ENCODE assay signal across 8 cellular contexts in genomic region chr15:74375303-74375693, GRCh38. TPM values are rescaled to one million over a fixed set of nuclear protein-coding genes. Genes with fewer than 3 reads are reported as not detected.
DNase-seq lines count a peak whose midpoint lies in the region; ATAC-seq, FAIRE-seq and TF ChIP-seq lines count a peak whose summit lies in the region.

No MANE protein-coding gene starts in this region.

- TF ChIP-seq CTCF in AG09319 (IDR thresholded peaks at IDR 0.05; ENCODE audit: low read depth, low read length), result peak; percentile 89
- peak; percentile 82 to 87 (median 86) for TF ChIP-seq CTCF in K562 (IDR thresholded peaks at IDR 0.05 in 2 of 3, conservative IDR thresholded peaks at IDR 0.05 in 1 of 3; ENCODE audit: insufficient read depth in 2 of 3, low read depth in 1 of 3, low read length in 3 of 3)

- FAIRE-seq in K562 (lab: Jason Lieb, UNC), result peak; percentile 93

- no peak for TF ChIP-seq EP300 in K562 (IDR thresholded peaks at IDR 0.05; ENCODE audit: low read length)

- H3K9ac ChIP-seq in K562 (ENCODE audit: insufficient read depth in 1 of 2, low read depth in 2 of 2, low read length in 2 of 2), result no peak overlapping the region
- H3K9ac ChIP-seq in iPS-18a (ENCODE audit: low read length), result no peak overlapping the region

- H3K27me3 ChIP-seq in K562 (ENCODE audit: control insufficient read depth in 2 of 2, insufficient read depth in 2 of 2, low read length in 2 of 2) (peaks cover 9% of the 10 kb centered on the region in 2 experiments; a peak in 3 of 5 replicates), iPS-18a (ENCODE audit: control insufficient read depth, insufficient read depth, low read length) (peaks cover 4% of the 10 kb centered on the region)

- no peaks in the 10 kb centered on the region for H3K79me2 ChIP-seq in K562 (ENCODE audit: control insufficient read depth, insufficient read depth, low read length)

- in situ Hi-C loops in K562 (cut with MboI), result loop anchor here (5.0 kb wide), 1 partner anchor 392 kb away; no protein-coding TSS in a partner anchor

- CTCF ChIA-PET in K562 (lab: Yijun Ruan, JAX; ENCODE audit: low intra/inter-chr PET ratio), result interaction anchor here (0.5 to 3.4 kb wide), 6 partner anchors 8 to 393 kb away, joined by 4 to 32 read pairs (median 29); no protein-coding TSS in a partner anchor

- H4K20me1 ChIP-seq in K562 (replicated peaks; ENCODE audit: control insufficient read depth, insufficient read depth, low read length), result 0 out of 2 replicates have a peak, but pooled peaks cover 3% of the 10 kb centered on the region

- no peak for DNase-seq in AG09319 (ENCODE audit: extremely low read depth, low read depth)
- DNase-seq in NCI-H2171 (lab: John Stamatoyannopoulos, UW), result peak; percentile 64
- DNase-seq in UCSD-AML1 (lab: John Stamatoyannopoulos, UW; ENCODE audit: unreplicated experiment), result peak; percentile 78
- DNase-seq in K562 (ENCODE audit: extremely low read depth in 1 of 4, low spot score in 3 of 4), result peak; percentile 71 to 87 (median 72)
- peak; percentile 82 for DNase-seq in stimulated activated CD4-positive, alpha-beta T cell treated with anti-CD3 and anti-CD28 coated beads, Interleukin-12 subunit alpha, Interleukin-12 subunit beta, amount 100 ng/mL, for 4 hours

- H3K4me2 ChIP-seq in K562 (ENCODE audit: insufficient read depth, low read length), result peak overlapping the region; percentile 72

- no peak for TF ChIP-seq POLR2A in K562 (conservative IDR thresholded peaks at IDR 0.05)

- H3K36me3 ChIP-seq in K562 (ENCODE audit: control insufficient read depth, insufficient read depth, low read length) (no peaks in the 10 kb centered on the region), iPS-18a (ENCODE audit: control insufficient read depth, low read depth, low read length) (no peaks in the 10 kb centered on the region)

- ATAC-seq in GM21723 (IDR thresholded peaks at IDR 0.05; ENCODE audit: unreplicated experiment) (peak; percentile 28), K562 (peak; percentile 61), GM21717 (IDR thresholded peaks at IDR 0.05; ENCODE audit: unreplicated experiment) (no peak)

- peak overlapping the region; percentile 54; the same call in 1 of the 2 replicates for H2AFZ ChIP-seq in K562 (ENCODE audit: low read depth, low read length)

- WGBS in K562 (ENCODE audit: insufficient coverage, low coverage, missing lambda C conversion rate), result 8% methylated on average over 9 of the region's 9 CpGs

- H3K27ac ChIP-seq in K562 (ENCODE audit: extremely low read depth, low read depth, low read length) (no peak overlapping the region), iPS-18a (ENCODE audit: low read length) (no peak overlapping the region)

- no peak overlapping the region for H3K4me3 ChIP-seq in K562
- peak overlapping the region; percentile 74 for H3K4me3 ChIP-seq in iPS-18a (ENCODE audit: low read length)

- H3K4me1 ChIP-seq in K562 (replicated peaks in 1 of 2; ENCODE audit: control insufficient read depth in 2 of 2, insufficient read depth in 2 of 2, low read length in 2 of 2), result peaks cover 11 to 16% of the 10 kb centered on the region in 2 experiments; a peak in 4 of 5 replicates
- peaks cover 5% of the 10 kb centered on the region for H3K4me1 ChIP-seq in iPS-18a (ENCODE audit: control insufficient read depth, low read depth, low read length)

- intact Hi-C loops in K562 (cut with micrococcal nuclease), result loop anchor here (1.0 to 10.0 kb wide), 4 partner anchors 116 to 580 kb away; partner anchors contain the start of gene RPP25

- no TSS peak for BruUV-seq in K562 (replicated peaks; lab: Mats Ljungman, UMichigan)

- no peaks in the 10 kb centered on the region for H3K9me3 ChIP-seq in K562 (replicated peaks; ENCODE audit: control insufficient read depth, insufficient read depth, low read depth, low read length)
- no peaks in the 10 kb centered on the region for H3K9me3 ChIP-seq in iPS-18a (ENCODE audit: control insufficient read depth, low read depth, low read length)

- no peaks in the 10 kb centered on the region for H3K9me1 ChIP-seq in K562 (ENCODE audit: control insufficient read depth, insufficient read depth, low read length)

- TF ChIP-seq RAD21 in K562 (CRISPR knock-in tag; conservative IDR thresholded peaks at IDR 0.05 in 1 of 2, IDR thresholded peaks at IDR 0.05 in 1 of 2), result peak; percentile 42 to 69

- POLR2A ChIA-PET in K562 (lab: Yijun Ruan, JAX), result interaction anchor here (0.7 kb wide), 1 partner anchor 282 kb away, joined by 3 read pairs; no protein-coding TSS in a partner anchor

TF ChIP-seq in K562, 482 proteins besides CTCF, POLR2A, EP300 and RAD21 (continues in another document):
- TF ChIP-seq PKNOX1 (IDR thresholded peaks at IDR 0.05), result no peak
- no peak for TF ChIP-seq TOE1 (IDR thresholded peaks at IDR 0.05; ENCODE audit: borderline replicate concordance)
- TF ChIP-seq TOE1 (CRISPR knock-in tag; IDR thresholded peaks at IDR 0.05; ENCODE audit: borderline replicate concordance, low read depth), result no peak
- TF ChIP-seq TCF15 (CRISPR knock-in tag; IDR thresholded peaks at IDR 0.05), result no peak
- no peak for TF ChIP-seq ZFP36 (IDR thresholded peaks at IDR 0.05; ENCODE audit: low read depth, low read length, partially characterized antibody)
- peak; percentile 52 for TF ChIP-seq CTCFL (IDR thresholded peaks at IDR 0.05; ENCODE audit: borderline replicate concordance, insufficient read depth, low read depth, low read length, poor library complexity, severe bottlenecking)
- TF ChIP-seq GTF2A2 (tag; IDR thresholded peaks at IDR 0.05), result no peak

RNA-seq across cellular contexts. Expression of gene CYP11A1, which starts 7.9 kb away (rescaled TPM):
- 0.21 TPM in 1 of 2 replicates, not detected in the other for total RNA-seq in K562 (2011; cell fraction: chromatin; rRNA removed; ENCODE audit: low replicate concordance)
- total RNA-seq in K562 (2011; cell fraction: nucleolus; rRNA removed), result not detected in 2 replicates
- not detected in 2 replicates for total RNA-seq in K562 (2011; cell fraction: nucleoplasm; rRNA removed)
- total RNA-seq in K562 (2014; rRNA removed) (0.12 TPM in 1 of 2 replicates, not detected in the other), K562 (2014; rRNA removed; fragmentation: Illumina TruSeq; extraction: Trizol) (not detected in 2 replicates), K562 (2015; rRNA removed; fragmentation: Illumina TruSeq; extraction: Trizol) (not detected in 2 replicates), K562 (2021) (0.16 and 0.25 TPM in 2 replicates)
- polyA plus RNA-seq in K562 (2011; rRNA removed) (0.23 and 0.24 TPM in 2 replicates), K562 (2014; fragmentation: Illumina TruSeq; extraction: Trizol) (0.06 TPM in 1 of 2 replicates, not detected in the other), K562 (2014; fragmentation: Nextera tagmentation; extraction: Ambion mirVana) (under 1 TPM; 0.06 to 0.10 TPM), K562 (2014; rRNA removed) (not detected in 2 replicates)
- 0.07 and 0.37 TPM in 2 replicates for polyA plus RNA-seq in K562 (2011; cell fraction: cytosol; rRNA removed)
- polyA plus RNA-seq in K562 (2011; cell fraction: nucleus; rRNA removed), result 0.08 and 0.61 TPM in 2 replicates
- polyA plus RNA-seq in K562 (2012), result 0.22 and 1.5 TPM in 2 replicates
- polyA minus RNA-seq in K562 (2011; rRNA and poly(A)+ RNA removed), result 0.35 TPM in 1 of 2 replicates, not detected in the other
- 0.38 TPM in 1 of 2 replicates, not detected in the other for polyA minus RNA-seq in K562 (2011; cell fraction: cytosol; rRNA and poly(A)+ RNA removed)
- polyA minus RNA-seq in K562 (2011; cell fraction: nucleus; rRNA and poly(A)+ RNA removed), result not detected in 2 replicates

RNA-seq across cellular contexts. Expression of gene SEMA7A, which starts 58.5 kb away (rescaled TPM):
- 17.2 and 52.5 TPM in 2 replicates for total RNA-seq in K562 (2011; cell fraction: chromatin; rRNA removed; ENCODE audit: low replicate concordance)
- 48.0 and 55.7 TPM in 2 replicates for total RNA-seq in K562 (2011; cell fraction: nucleolus; rRNA removed)
- total RNA-seq in K562 (2011; cell fraction: nucleoplasm; rRNA removed), result 32.8 and 33.4 TPM in 2 replicates
- 4.8 and 5.7 TPM in 2 replicates for total RNA-seq in K562 (2014; rRNA removed)
- total RNA-seq in K562 (2014; rRNA removed; fragmentation: Illumina TruSeq; extraction: Trizol), result 1.7 and 3.3 TPM in 2 replicates
- total RNA-seq in K562 (2015; rRNA removed; fragmentation: Illumina TruSeq; extraction: Trizol), result 6.1 and 6.6 TPM in 2 replicates
- 6.2 and 6.8 TPM in 2 replicates for total RNA-seq in K562 (2021)
- 8.2 and 12.8 TPM in 2 replicates for polyA plus RNA-seq in K562 (2011; rRNA removed)
- polyA plus RNA-seq in K562 (2011; cell fraction: cytosol; rRNA removed), result 15.1 and 15.7 TPM in 2 replicates
- 24.4 and 28.1 TPM in 2 replicates for polyA plus RNA-seq in K562 (2011; cell fraction: nucleus; rRNA removed)
- 12.7 and 16.6 TPM in 2 replicates for polyA plus RNA-seq in K562 (2012)
- 6.4 and 6.8 TPM in 2 replicates for polyA plus RNA-seq in K562 (2014; fragmentation: Illumina TruSeq; extraction: Trizol)
- polyA plus RNA-seq in K562 (2014; fragmentation: Nextera tagmentation; extraction: Ambion mirVana), result under 1 TPM in 1 of 2 experiments, not detected in 1; 0.04 TPM
- polyA plus RNA-seq in K562 (2014; rRNA removed), result 3.6 and 7.2 TPM in 2 replicates
- polyA minus RNA-seq in K562 (2011; rRNA and poly(A)+ RNA removed), result 7.0 and 9.6 TPM in 2 replicates
- polyA minus RNA-seq in K562 (2011; cell fraction: cytosol; rRNA and poly(A)+ RNA removed), result 8.2 and 10.7 TPM in 2 replicates
- 8.9 and 13.2 TPM in 2 replicates for polyA minus RNA-seq in K562 (2011; cell fraction: nucleus; rRNA and poly(A)+ RNA removed)
